ENCODE assay signal across 9 cellular contexts in genomic region chr19:14369399-14370168, GRCh38. TPM values are rescaled to one million over a fixed set of nuclear protein-coding genes. Genes with fewer than 3 reads are reported as not detected.
A peak's percentile ranks its signal among the peaks of the same experiment; 100 is the strongest.
DNase-seq lines count a peak whose midpoint lies in the region; ATAC-seq and TF ChIP-seq lines count a peak whose summit lies in the region.
"Had no signal": no experiment of that assay in that cellular context is flagged by ENCODE, and none has a peak within 500 bp of the region (broad histone marks: within the 10 kb centered on the region; RNA-seq: fewer than 3 reads in every experiment).

No MANE protein-coding gene starts in this region.

- no peaks in the 10 kb centered on the region for H3K9me3 ChIP-seq in heart left ventricle
- no peaks in the 10 kb centered on the region for H3K9me3 ChIP-seq in right lobe of liver

- no peak for TF ChIP-seq POLR2A in heart left ventricle (IDR thresholded peaks at IDR 0.05)
- peak; percentile 10 for TF ChIP-seq POLR2A in right lobe of liver (IDR thresholded peaks at IDR 0.05)

- TF ChIP-seq CTCF in heart left ventricle (IDR thresholded peaks at IDR 0.05), result no peak
- TF ChIP-seq CTCF in right lobe of liver (IDR thresholded peaks at IDR 0.05), result no peak

- no peaks in the 10 kb centered on the region for H3K36me3 ChIP-seq in heart left ventricle
- H3K36me3 ChIP-seq in right lobe of liver, result no peaks in the 10 kb centered on the region

- H3K27ac ChIP-seq in heart left ventricle, result peak overlapping the region in 11 of 12 donors; percentile 19 to 93 (median 59)
- H3K27ac ChIP-seq in right lobe of liver, result peak overlapping the region; percentile 40 to 67 (median 65)
- H3K27ac ChIP-seq: VCaP had no signal

- intact Hi-C loops in heart left ventricle (cut with DNase I), result loop anchor here in 1 of 10 donors (10.0 kb wide), 1 partner anchor 105 kb away; the partner anchor contains the start of gene PTGER1
- intact Hi-C loops in Right ventricle myocardium superior (cut with DNase I), result no loop called here
- intact Hi-C loops in activated T-helper 2 cell treated with anti-CD3 and anti-CD28 coated beads, Interferon-gamma antibody, Interleukin-2, Interleukin-4, amounts not matched to agents 10 μg/mL and 5 μg/mL and 100 μg/mL, durations not matched to agents 14 hours and 24 hours and 36 hours (cut with micrococcal nuclease), result loop anchor here (1.0 to 5.0 kb wide), 2 partner anchors 13 to 232 kb away; partner anchors contain the start of gene ASF1B
- intact Hi-C loops in right lobe of liver (cut with DNase I), result no loop called here

- H3K4me1 Mint-ChIP-seq in activated T-helper 2 cell treated with anti-CD3 and anti-CD28 coated beads, Interferon-gamma antibody, Interleukin-2, Interleukin-4, amounts not matched to agents 10 μg/mL and 5 μg/mL and 100 μg/mL, durations not matched to agents 14 hours and 24 hours and 36 hours (ENCODE audit: low read depth), result peaks cover 58% of the 10 kb centered on the region

- ATAC-seq in heart left ventricle, result peak; percentile 29 to 70 (median 51)
- ATAC-seq in Right ventricle myocardium superior (ENCODE audit: poor library complexity), result no peak
- peak in 3 of 4 donors; percentile 4 to 24 (median 9) for ATAC-seq in right lobe of liver
- no peak for ATAC-seq in HG03045 (IDR thresholded peaks at IDR 0.05; ENCODE audit: unreplicated experiment)

- H3K9me3 Mint-ChIP-seq in activated T-helper 2 cell treated with anti-CD3 and anti-CD28 coated beads, Interferon-gamma antibody, Interleukin-2, Interleukin-4, amounts not matched to agents 10 μg/mL and 5 μg/mL and 100 μg/mL, durations not matched to agents 14 hours and 24 hours and 36 hours, result no peaks in the 10 kb centered on the region

- H3K36me3 Mint-ChIP-seq in activated T-helper 2 cell treated with anti-CD3 and anti-CD28 coated beads, Interferon-gamma antibody, Interleukin-2, Interleukin-4, amounts not matched to agents 10 μg/mL and 5 μg/mL and 100 μg/mL, durations not matched to agents 14 hours and 24 hours and 36 hours (ENCODE audit: low read depth), result no peaks in the 10 kb centered on the region

- 46 to 52% (median 50%) methylated on average over 15 to 19 of the region's 19 CpGs for WGBS in heart left ventricle, 4 donors
- WGBS in right lobe of liver (ENCODE audit: insufficient coverage, low coverage, low lambda C conversion rate, missing lambda C conversion rate), result 36% methylated on average over 17 of the region's 19 CpGs

- H3K4me3 ChIP-seq in heart left ventricle, result peak overlapping the region in 4 of 12 donors; percentile 1 to 31 (median 22)
- no peak overlapping the region for H3K4me3 ChIP-seq in right lobe of liver

- peak in 3 of 5 donors; percentile 49 to 63 (median 53) for DNase-seq in heart left ventricle
- no peak for DNase-seq in Right ventricle myocardium superior
- DNase-seq in activated T-helper 2 cell treated with anti-CD3 and anti-CD28 coated beads, Interferon-gamma antibody, Interleukin-2, Interleukin-4, amounts not matched to agents 10 μg/mL and 5 μg/mL and 100 μg/mL, durations not matched to agents 14 hours and 24 hours and 36 hours (ENCODE audit: low spot score), result peak; percentile 81
- no peak for DNase-seq in right lobe of liver
- peak; percentile 67 to 85 for DNase-seq in stimulated activated CD8-positive, alpha-beta memory T cell treated with anti-CD3 and anti-CD28 coated beads, Interleukin-4, amount 100 ng/mL, for 4 hours (ENCODE audit: low read depth in 2 of 2, low spot score in 1 of 2)
- DNase-seq in NCI-H1417 (lab: John Stamatoyannopoulos, UW), result no peak
- no peak for DNase-seq in NCI-H2227 (lab: John Stamatoyannopoulos, UW; ENCODE audit: unreplicated experiment)

- H3K4me1 ChIP-seq in heart left ventricle (peaks cover 0 to 98% (median 12%) of the 10 kb centered on the region in 12 donors), right lobe of liver (no peaks in the 10 kb centered on the region)

- H3K27ac Mint-ChIP-seq in activated T-helper 2 cell treated with anti-CD3 and anti-CD28 coated beads, Interferon-gamma antibody, Interleukin-2, Interleukin-4, amounts not matched to agents 10 μg/mL and 5 μg/mL and 100 μg/mL, durations not matched to agents 14 hours and 24 hours and 36 hours, result peak overlapping the region; percentile 96

- H3K27me3 Mint-ChIP-seq in activated T-helper 2 cell treated with anti-CD3 and anti-CD28 coated beads, Interferon-gamma antibody, Interleukin-2, Interleukin-4, amounts not matched to agents 10 μg/mL and 5 μg/mL and 100 μg/mL, durations not matched to agents 14 hours and 24 hours and 36 hours (ENCODE audit: low read depth), result no peaks in the 10 kb centered on the region

- H3K27me3 ChIP-seq in heart left ventricle (no peaks in the 10 kb centered on the region), right lobe of liver (no peaks in the 10 kb centered on the region)

- peak overlapping the region; percentile 77 for H3K4me3 Mint-ChIP-seq in activated T-helper 2 cell treated with anti-CD3 and anti-CD28 coated beads, Interferon-gamma antibody, Interleukin-2, Interleukin-4, amounts not matched to agents 10 μg/mL and 5 μg/mL and 100 μg/mL, durations not matched to agents 14 hours and 24 hours and 36 hours (ENCODE audit: low read depth)

RNA-seq across cellular contexts. Expression of gene ADGRE5, which starts 11.7 kb away (rescaled TPM):
- 10 to 100 TPM; 30.1 to 92.7 (median 45.8) TPM for total RNA-seq in heart left ventricle
- 10 to 100 TPM; 10.1 to 48.5 TPM for polyA plus RNA-seq in heart left ventricle
- 32.9 TPM for total RNA-seq in Right ventricle myocardium superior
- 177 and 183 TPM in 2 replicates for total RNA-seq in activated T-helper 2 cell treated with anti-CD3 and anti-CD28 coated beads, Interferon-gamma antibody, Interleukin-2, Interleukin-4, amounts not matched to agents 10 μg/mL and 5 μg/mL and 100 μg/mL, durations not matched to agents 14 hours and 24 hours and 36 hours
- 10 to 100 TPM in 5 of 6 experiments, 1 to 10 TPM in 1; 7.9 to 21.5 (median 15.3) TPM for total RNA-seq in right lobe of liver

RNA-seq across cellular contexts. Expression of gene DDX39A, which starts 49.6 kb away (rescaled TPM):
- total RNA-seq in heart left ventricle (10 to 100 TPM; 18.0 to 44.4 (median 30.2) TPM), Right ventricle myocardium superior (29.1 TPM), right lobe of liver (10 to 100 TPM; 12.9 to 34.5 (median 24.6) TPM)
- 100 to 1,000 TPM in 1 of 2 donors, 10 to 100 TPM in 1; 42.4 to 109 TPM for polyA plus RNA-seq in heart left ventricle
- 268 TPM in 2 replicates for total RNA-seq in activated T-helper 2 cell treated with anti-CD3 and anti-CD28 coated beads, Interferon-gamma antibody, Interleukin-2, Interleukin-4, amounts not matched to agents 10 μg/mL and 5 μg/mL and 100 μg/mL, durations not matched to agents 14 hours and 24 hours and 36 hours

Comparison
In these comparisons a context has a peak if more than half of its experiments do, and no peak if none do; other contexts are left out.
1. ATAC-seq: peak in heart left ventricle (4 of 4) and right lobe of liver (3 of 4); none in Right ventricle myocardium superior (single experiment) and HG03045 (single experiment).
2. DNase-seq: peak in heart left ventricle (3 of 5), activated T-helper 2 cell treated with anti-CD3 and anti-CD28 coated beads, Interferon-gamma antibody, Interleukin-2, Interleukin-4, amounts not matched to agents 10 μg/mL and 5 μg/mL and 100 μg/mL, durations not matched to agents 14 hours and 24 hours and 36 hours (single experiment) and stimulated activated CD8-positive, alpha-beta memory T cell treated with anti-CD3 and anti-CD28 coated beads, Interleukin-4, amount 100 ng/mL, for 4 hours (2 of 2); none in Right ventricle myocardium superior (single experiment), right lobe of liver (0 of 3), NCI-H1417 (0 of 3) and NCI-H2227 (single experiment).